In the genomic region with DNA sequence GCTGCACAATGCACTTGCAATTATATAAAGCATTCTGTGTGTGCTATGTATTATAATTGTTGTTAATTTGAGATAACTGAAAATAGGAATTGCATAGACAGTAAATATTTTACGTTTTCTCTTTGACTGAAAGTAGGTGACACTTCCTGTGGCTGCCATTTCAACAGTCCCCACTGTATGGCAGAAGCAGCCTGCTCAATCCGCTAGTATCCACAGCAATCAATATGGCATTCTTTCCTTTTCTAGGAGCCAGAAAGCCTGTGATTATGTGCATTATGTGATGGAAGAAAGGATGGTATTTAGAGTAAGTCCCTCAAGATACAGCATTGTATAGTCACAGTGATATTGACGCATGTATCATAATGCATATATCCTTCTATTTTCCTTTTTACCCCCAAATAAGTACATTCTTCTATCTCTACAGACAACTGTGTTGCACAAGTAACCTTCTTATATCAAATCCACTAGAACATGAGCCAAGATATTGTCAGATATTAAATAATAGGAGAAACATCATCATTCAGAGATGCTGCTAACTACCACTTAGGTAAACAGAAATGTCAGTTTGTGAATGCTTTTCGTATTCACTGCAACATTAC, we compare ENCODE assay signal across 8 cellular contexts. TPM values are rescaled to one million over a fixed set of nuclear protein-coding genes. Genes with fewer than 3 reads are reported as not detected.
DNase-seq lines count a peak whose midpoint lies in the region; ATAC-seq and TF ChIP-seq lines count a peak whose summit lies in the region.

No MANE protein-coding gene starts in this region.

- peaks cover 0 to 18% (median 5%) of the 10 kb centered on the region in 3 donors for H3K4me1 ChIP-seq in gastroesophageal sphincter
- peaks cover 0 to 7% (median 0%) of the 10 kb centered on the region in 4 donors for H3K4me1 ChIP-seq in tibial nerve
- peaks cover 11% of the 10 kb centered on the region for H3K4me1 ChIP-seq in CD8-positive, alpha-beta T cell (ENCODE audit: insufficient read depth, low read length)

- H3K27me3 ChIP-seq in H7 (ENCODE audit: control insufficient read depth, insufficient read depth, low read length) (no peaks in the 10 kb centered on the region), gastroesophageal sphincter (no peaks in the 10 kb centered on the region), tibial nerve (no peaks in the 10 kb centered on the region)
- no peaks in the 10 kb centered on the region for H3K27me3 ChIP-seq in CD8-positive, alpha-beta T cell (ENCODE audit: insufficient read depth, low read length)

- TF ChIP-seq CTCF in AG09309 (IDR thresholded peaks at IDR 0.05; ENCODE audit: control insufficient read depth, insufficient read depth, low read depth, low read length, missing control alignments) (peak; percentile 47), gastroesophageal sphincter (IDR thresholded peaks at IDR 0.05) (peak; percentile 19 to 62 (median 48)), tibial nerve (IDR thresholded peaks at IDR 0.05) (peak in 4 of 5 experiments; percentile 12 to 45 (median 17))
- TF ChIP-seq CTCF in CD8-positive, alpha-beta T cell (IDR thresholded peaks at IDR 0.05) = no peak

- no peak for DNase-seq in AG09309 (ENCODE audit: low read depth)
- DNase-seq in H7 = peak; percentile 23
- DNase-seq in OCI-M2 (lab: John Stamatoyannopoulos, UW; ENCODE audit: unreplicated experiment) = peak; percentile 1
- DNase-seq in tibial nerve (ENCODE audit: low spot score in 2 of 2) = peak in 1 of 2 donors; percentile 29
- DNase-seq in CD8-positive, alpha-beta T cell = no peak

- no peaks in the 10 kb centered on the region for H3K9me3 ChIP-seq in gastroesophageal sphincter
- no peaks in the 10 kb centered on the region for H3K9me3 ChIP-seq in tibial nerve
- H3K9me3 ChIP-seq in CD8-positive, alpha-beta T cell (ENCODE audit: low read length) = no peaks in the 10 kb centered on the region

- intact Hi-C loops in CD8-positive, alpha-beta T cell (cut with DNase I, micrococcal nuclease) = no loop called here

- peaks cover 6% of the 10 kb centered on the region for H3K27me3 Mint-ChIP-seq in CD8-positive, alpha-beta T cell (ENCODE audit: low read depth)

- WGBS in gastroesophageal sphincter (ENCODE audit: low coverage in 1 of 2), 2 donors = 44 to 58% methylated on average over 4 of the region's 4 CpGs
- 43 to 46% methylated on average over 4 of the region's 4 CpGs for WGBS in tibial nerve, 2 donors

- H3K27ac ChIP-seq in gastroesophageal sphincter (no peak overlapping the region), tibial nerve (no peak overlapping the region)
- no peak overlapping the region for H3K27ac ChIP-seq in CD8-positive, alpha-beta T cell (ENCODE audit: low read depth, low read length)

- H3K4me3 Mint-ChIP-seq in CD8-positive, alpha-beta T cell = no peak overlapping the region

- POLR2A ChIA-PET in CD8-positive, alpha-beta T cell (lab: Charles Lee) = no interaction called here

- peaks cover 14% of the 10 kb centered on the region for H3K4me1 Mint-ChIP-seq in CD8-positive, alpha-beta T cell (ENCODE audit: low read depth)

- H3K9me3 Mint-ChIP-seq in CD8-positive, alpha-beta T cell = no peaks in the 10 kb centered on the region

- H3K36me3 Mint-ChIP-seq in CD8-positive, alpha-beta T cell = no peaks in the 10 kb centered on the region

- H3K36me3 ChIP-seq in H7 (replicated peaks; ENCODE audit: control insufficient read depth, insufficient read depth, low read length) (no peaks in the 10 kb centered on the region), gastroesophageal sphincter (no peaks in the 10 kb centered on the region), tibial nerve (no peaks in the 10 kb centered on the region)
- no peaks in the 10 kb centered on the region for H3K36me3 ChIP-seq in CD8-positive, alpha-beta T cell (ENCODE audit: insufficient read depth, low read length)

- H3K4me3 ChIP-seq in AG09309 (ENCODE audit: control insufficient read depth, low read depth, low read length) (no peak overlapping the region), H7 (ENCODE audit: insufficient read depth, low read depth, low read length) (no peak overlapping the region), gastroesophageal sphincter (no peak overlapping the region), tibial nerve (no peak overlapping the region)
- no peak overlapping the region for H3K4me3 ChIP-seq in CD8-positive, alpha-beta T cell (ENCODE audit: low read depth, low read length)

- H3K27ac Mint-ChIP-seq in CD8-positive, alpha-beta T cell = no peak overlapping the region

- TF ChIP-seq EP300 in gastroesophageal sphincter (IDR thresholded peaks at IDR 0.05) (no peak), tibial nerve (IDR thresholded peaks at IDR 0.05) (no peak)

- ATAC-seq in gastroesophageal sphincter = no peak
- no peak for ATAC-seq in GM19023 (IDR thresholded peaks at IDR 0.05; ENCODE audit: unreplicated experiment)
- ATAC-seq in CD8-positive, alpha-beta T cell = no peak
- no peak for ATAC-seq in activated CD4-positive, CD25-positive, alpha-beta regulatory T cell treated with anti-CD3 and anti-CD28 coated beads, Interleukin-2, amount 50 U/mL, for 24 hours

- CTCF ChIA-PET in CD8-positive, alpha-beta T cell (lab: Charles Lee) = no interaction called here

- TF ChIP-seq POLR2A in gastroesophageal sphincter (IDR thresholded peaks at IDR 0.05) (no peak), tibial nerve (IDR thresholded peaks at IDR 0.05) (no peak)

RNA-seq across cellular contexts. Expression of a gene that starts 59.7 kb away (rescaled TPM):
- not detected in 2 replicates for total RNA-seq in H7 (2014; rRNA removed; shearing (Covaris generic))
- total RNA-seq in gastroesophageal sphincter (10 to 100 TPM in 1 of 4 donors, 1 to 10 TPM in 3; 1.1 to 40.2 (median 5.4) TPM), tibial nerve (not detected)
- total RNA-seq in CD8-positive, alpha-beta T cell = not detected

Comparison
In these comparisons a context has a peak if more than half of its experiments do, and no peak if none do; other contexts are left out.
1. DNase-seq: peak in H7 (single experiment) and OCI-M2 (single experiment); none in AG09309 (single experiment) and CD8-positive, alpha-beta T cell (0 of 7).